ENCODE assay signal across 1 cellular context in genomic region chr4:138239496-138239895, GRCh38.
TF ChIP-seq lines count a peak whose summit lies in the region.

No MANE protein-coding gene starts in this region.

TF ChIP-seq in HepG2, 621 proteins besides CTCF, POLR2A, EP300 and RAD21 (continued from another document):
- no peak for TF ChIP-seq TEF (CRISPR knock-in tag; IDR thresholded peaks at IDR 0.05)
- TF ChIP-seq SP2 (CRISPR knock-in tag; IDR thresholded peaks at IDR 0.05): no peak
- TF ChIP-seq ZBTB7B (CRISPR knock-in tag; IDR thresholded peaks at IDR 0.05): no peak
- TF ChIP-seq ZFYVE20 (CRISPR knock-in tag; IDR thresholded peaks at IDR 0.05; ENCODE audit: borderline replicate concordance, low read depth): no peak
- TF ChIP-seq CENPX (CRISPR knock-in tag; IDR thresholded peaks at IDR 0.05): no peak
- TF ChIP-seq ZNF543 (CRISPR knock-in tag; IDR thresholded peaks at IDR 0.05): no peak
- TF ChIP-seq ZNF562 (CRISPR knock-in tag; IDR thresholded peaks at IDR 0.05; ENCODE audit: borderline replicate concordance): no peak
- no peak for TF ChIP-seq MYPOP (CRISPR knock-in tag; IDR thresholded peaks at IDR 0.05)
- TF ChIP-seq CHD4 (IDR thresholded peaks at IDR 0.05; ENCODE audit: borderline replicate concordance, low read length): no peak
